Comparison of ENCODE assay signal across 26 cellular contexts in genomic region chr2:66815886-66816285, GRCh38.
"Had no signal": no experiment of that assay in that cellular context is flagged by ENCODE, and none has a peak within 500 bp of the region (broad histone marks: within the 10 kb centered on the region; RNA-seq: fewer than 3 reads in every experiment).

No MANE protein-coding gene starts in this region.

- FAIRE-seq: astrocyte had no signal

- DNase-seq: activated B cell treated with CpG ODN at 0.5 μM for 24 hours; activated CD4-positive, alpha-beta T cell treated with anti-CD3 and anti-CD28 coated beads for 48 hours; activated CD4-positive, alpha-beta T cell treated with anti-CD3 and anti-CD28 coated beads, Interleukin-2, amount 50 U/mL, for 1 hour; activated CD4-positive, alpha-beta T cell treated with anti-CD3 and anti-CD28 coated beads, Interleukin-2, amount 50 U/mL, for 48 hours; activated CD8-positive, alpha-beta memory T cell treated with anti-CD3 and anti-CD28 coated beads for 24 hours; activated CD8-positive, alpha-beta T cell treated with anti-CD3 and anti-CD28 coated beads for 36 hours; activated effector memory CD4-positive, alpha-beta T cell treated with Interleukin-2 at 50 U/mL for 16 hours; activated gamma-delta T cell treated with Interleukin-2 at 50 U/mL for 16 hours; activated naive CD4-positive, alpha-beta T cell treated with anti-CD3 and anti-CD28 coated beads, Interleukin-2, amount 50 U/mL, for 16 hours; activated naive CD4-positive, alpha-beta T cell treated with Interleukin-2 at 50 U/mL for 16 hours; activated T-cell treated with anti-CD3 and anti-CD28 coated beads, Interleukin-2, amount 50 U/mL, for 4 hours; amniotic stem cell; anterior cingulate cortex; brain microvascular endothelial cell; caudate nucleus; cortex of kidney; dermis blood vessel endothelial cell; effector CD4-positive, alpha-beta T cell; effector memory CD8-positive, alpha-beta T cell; esophagus squamous epithelium; foreskin melanocyte; head of caudate nucleus; T-helper 17 cell; T1000; WERI-Rb-1 had no signal

- H3K4me3 ChIP-seq: esophagus squamous epithelium had no signal
